Comparison of ENCODE assay signal across 20 cellular contexts in the genomic region with DNA sequence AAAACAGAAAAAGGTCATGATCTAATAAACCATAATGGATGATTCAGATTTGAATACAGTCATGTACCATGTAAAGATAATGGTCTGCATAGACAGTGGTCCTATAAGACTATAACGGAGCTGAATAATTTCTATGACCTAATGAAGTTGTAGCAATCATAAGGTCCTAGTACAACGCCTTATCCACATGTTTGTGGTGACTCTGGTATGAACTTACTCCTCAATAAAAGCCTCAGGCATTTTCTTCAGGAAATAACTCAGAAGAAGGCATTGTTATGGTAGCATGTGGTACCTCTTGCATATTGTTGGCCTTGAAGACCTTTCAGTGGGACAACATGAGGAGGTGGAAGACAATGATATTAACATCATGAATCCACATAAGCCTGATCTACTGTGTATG.
DNase-seq lines count a peak whose midpoint lies in the region; ATAC-seq and TF ChIP-seq lines count a peak whose summit lies in the region.
"Had no signal": no experiment of that assay in that cellular context is flagged by ENCODE, and none has a peak within 500 bp of the region (broad histone marks: within the 10 kb centered on the region; RNA-seq: fewer than 3 reads in every experiment).

No MANE protein-coding gene starts in this region.

- H3K27me3 ChIP-seq in breast epithelium: no peaks in the 10 kb centered on the region
- H3K27me3 ChIP-seq in mammary epithelial cell (ENCODE audit: insufficient read depth, low read length): no peaks in the 10 kb centered on the region
- H3K27me3 ChIP-seq in brain microvascular endothelial cell (replicated peaks): no peaks in the 10 kb centered on the region
- H3K27me3 ChIP-seq: SJSA1 had no signal

- 15% methylated on average over 2 of the region's 2 CpGs for WGBS in mammary epithelial cell (ENCODE audit: low coverage, missing lambda C conversion rate)

- DNase-seq in MCF 10A (ENCODE audit: unreplicated experiment) (peak; percentile 15), breast epithelium (ENCODE audit: low spot score in 2 of 2) (no peak), mammary epithelial cell (peak; percentile 1), foreskin melanocyte (peak; percentile 14), anterior cingulate cortex (lab: John Stamatoyannopoulos, UW) (no peak), brain microvascular endothelial cell (no peak)
- no peak for DNase-seq in activated CD4-positive, alpha-beta T cell treated with anti-CD3 and anti-CD28 coated beads for 48 hours
- DNase-seq: CD4-positive, alpha-beta T cell; KG1; NCI-H1048; NCI-H1436 treated with DMSO at 0.1 percent for 48 hours; NCI-H2081; NCI-H510A; NCI-H774 had no signal

- H3K9me3 ChIP-seq in breast epithelium (no peaks in the 10 kb centered on the region), mammary epithelial cell (replicated peaks; ENCODE audit: insufficient read depth, low read length) (peaks cover 5% of the 10 kb centered on the region)

- CTCF ChIA-PET in MCF 10A (lab: Yijun Ruan, JAX): interaction anchor here (0.5 to 0.7 kb wide), 3 partner anchors 30 to 97 kb away, joined by 3 to 6 read pairs (median 3); no protein-coding TSS in a partner anchor
- CTCF ChIA-PET in mammary epithelial cell (lab: Charles Lee; ENCODE audit: low non-redundant PET): no interaction called here

- no peak overlapping the region for H3K4me3 ChIP-seq in breast epithelium
- no peak overlapping the region for H3K4me3 ChIP-seq in mammary epithelial cell (replicated peaks in 1 of 3; ENCODE audit: insufficient read depth in 1 of 3, low read depth in 2 of 3, low read length in 3 of 3)
- no peak overlapping the region for H3K4me3 ChIP-seq in brain microvascular endothelial cell (ENCODE audit: low read depth, low read length)
- H3K4me3 ChIP-seq: SJSA1 had no signal

- no peaks in the 10 kb centered on the region for H3K9me3 Mint-ChIP-seq in MCF 10A (ENCODE audit: unreplicated experiment)

- no peak overlapping the region for H3K9ac ChIP-seq in mammary epithelial cell (ENCODE audit: insufficient read depth, low read length)

- no peaks in the 10 kb centered on the region for H4K20me1 ChIP-seq in mammary epithelial cell (ENCODE audit: insufficient read depth, low read length)

- no peak overlapping the region for H3K4me3 Mint-ChIP-seq in MCF 10A (ENCODE audit: unreplicated experiment)
- H3K4me3 Mint-ChIP-seq: B cell; CD4-positive, alpha-beta T cell had no signal

- in situ Hi-C loops in mammary epithelial cell (cut with MboI; ENCODE audit: low sequenced_read_pairs in 2 of 2): no loop called here
- in situ Hi-C loops in brain microvascular endothelial cell (cut with HindIII; ENCODE audit: low pct_ligation_motif_present, low sequenced_read_pairs): no loop called here

- H3K36me3 Mint-ChIP-seq in MCF 10A (ENCODE audit: insufficient read depth, unreplicated experiment): no peaks in the 10 kb centered on the region

- BruUV-seq in MCF 10A (replicated peaks; lab: Mats Ljungman, UMichigan) (no TSS peak), mammary epithelial cell (replicated peaks; lab: Mats Ljungman, UMichigan) (no TSS peak)

- H3K27ac ChIP-seq in breast epithelium: no peak overlapping the region
- no peak overlapping the region for H3K27ac ChIP-seq in mammary epithelial cell (ENCODE audit: insufficient read depth, low read depth, low read length)
- H3K27ac ChIP-seq in brain microvascular endothelial cell: no peak overlapping the region
- H3K27ac ChIP-seq: 22Rv1, RWPE1, SJSA1 had no signal

- no peaks in the 10 kb centered on the region for H3K27me3 Mint-ChIP-seq in MCF 10A (ENCODE audit: insufficient read depth, unreplicated experiment)
- H3K27me3 Mint-ChIP-seq: B cell; CD4-positive, alpha-beta T cell had no signal

- H2AFZ ChIP-seq in mammary epithelial cell (ENCODE audit: low read depth, low read length): no peak overlapping the region

- no peak overlapping the region for H3K27ac Mint-ChIP-seq in MCF 10A (ENCODE audit: low read depth, unreplicated experiment)
- H3K27ac Mint-ChIP-seq: B cell; CD4-positive, alpha-beta T cell had no signal

- H3K36me3 ChIP-seq in breast epithelium: no peaks in the 10 kb centered on the region
- H3K36me3 ChIP-seq in mammary epithelial cell (ENCODE audit: insufficient read depth, low read length): no peaks in the 10 kb centered on the region
- H3K36me3 ChIP-seq in brain microvascular endothelial cell (replicated peaks): no peaks in the 10 kb centered on the region
- H3K36me3 ChIP-seq: SJSA1 had no signal

- ATAC-seq in HG03280 (IDR thresholded peaks at IDR 0.05; ENCODE audit: unreplicated experiment): no peak
- ATAC-seq: HepG2 had no signal

- peaks cover 6% of the 10 kb centered on the region for H3K4me1 Mint-ChIP-seq in MCF 10A (ENCODE audit: insufficient read depth, unreplicated experiment)
- H3K4me1 Mint-ChIP-seq: B cell had no signal

- intact Hi-C loops in MCF 10A (cut with micrococcal nuclease) (loop anchor here (10.0 kb wide), 1 partner anchor 884 kb away; a partner anchor contains a TSS), breast epithelium (cut with DNase I; ENCODE audit: low total_unique reads) (no loop called here), mammary epithelial cell (cut with micrococcal nuclease) (no loop called here)

- no peak for TF ChIP-seq POLR2A in breast epithelium (IDR thresholded peaks at IDR 0.05)

- dilution Hi-C loops in mammary epithelial cell (cut with HindIII; ENCODE audit: low sequenced_read_pairs): no loop called here

- no peak overlapping the region for H3K4me2 ChIP-seq in mammary epithelial cell (ENCODE audit: insufficient read depth, low read depth, low read length)

- H3K79me2 ChIP-seq in mammary epithelial cell (ENCODE audit: insufficient read depth, low read length): no peaks in the 10 kb centered on the region

- TF ChIP-seq CTCF in MCF 10A (IDR thresholded peaks at IDR 0.05; ENCODE audit: unreplicated experiment) (no peak), breast epithelium (IDR thresholded peaks at IDR 0.05) (no peak), mammary epithelial cell (conservative IDR thresholded peaks at IDR 0.05 in 1 of 2, IDR thresholded peaks at IDR 0.05 in 1 of 2; ENCODE audit: extremely low read depth in 1 of 2, insufficient read depth in 1 of 2, low read depth in 1 of 2, low read length in 2 of 2) (no peak), brain microvascular endothelial cell (IDR thresholded peaks at IDR 0.05; ENCODE audit: low read depth, low read length, missing control alignments) (no peak)

- H3K4me1 ChIP-seq in breast epithelium (no peaks in the 10 kb centered on the region), mammary epithelial cell (ENCODE audit: insufficient read depth, low read length) (no peaks in the 10 kb centered on the region)
- H3K4me1 ChIP-seq: SJSA1 had no signal

- POLR2A ChIA-PET in MCF 10A (lab: Yijun Ruan, JAX): interaction anchor here (0.6 kb wide), 1 partner anchor 608 kb away, joined by 4 read pairs; no protein-coding TSS in a partner anchor

Comparison
In these comparisons a context has a peak if more than half of its experiments do, and no peak if none do; other contexts are left out.
1. DNase-seq: peak in MCF 10A (single experiment), mammary epithelial cell (single experiment) and foreskin melanocyte (single experiment); none in breast epithelium (0 of 2), anterior cingulate cortex (0 of 58), activated CD4-positive, alpha-beta T cell treated with anti-CD3 and anti-CD28 coated beads for 48 hours (single experiment) and brain microvascular endothelial cell (single experiment).